39 cellular contexts compared by ENCODE assay signal in genomic region chr4:164039482-164039881, GRCh38.
"Had no signal": no experiment of that assay in that cellular context is flagged by ENCODE, and none has a peak within 500 bp of the region (broad histone marks: within the 10 kb centered on the region; RNA-seq: fewer than 3 reads in every experiment).

No MANE protein-coding gene starts in this region.

- H3K4me1 ChIP-seq: adrenal gland, ascending aorta, body of pancreas, breast epithelium had no signal

- H3K27ac Mint-ChIP-seq: activated naive CD4-positive, alpha-beta T cell treated with anti-CD3 and anti-CD28 coated beads for 36 hours; activated naive CD4-positive, alpha-beta T cell treated with anti-CD3 and anti-CD28 coated beads, Interleukin-2, amount 10 ng/mL, durations not matched to agents 7 days and 5 days; activated naive CD4-positive, alpha-beta T cell treated with anti-CD3 and anti-CD28 coated beads, Interleukin-2, amount 50 U/mL, for 24 hours; activated naive CD4-positive, alpha-beta T cell treated with anti-CD3 and anti-CD28 coated beads, Interleukin-2, amount 50 U/mL, for 72 hours; activated naive CD8-positive, alpha-beta T cell; activated naive CD8-positive, alpha-beta T cell treated with anti-CD3 and anti-CD28 coated beads for 36 hours; activated naive CD8-positive, alpha-beta T cell treated with anti-CD3 and anti-CD28 coated beads, Interleukin-2, amount 10 ng/mL, durations not matched to agents 7 days and 5 days; activated naive CD8-positive, alpha-beta T cell treated with anti-CD3 and anti-CD28 coated beads, Interleukin-2, amount 50 U/mL, for 24 hours; activated T-cell treated with anti-CD3 and anti-CD28 coated beads, Interleukin-2, amount 50 U/mL, for 24 hours; activated T-cell treated with anti-CD3 and anti-CD28 coated beads, Interleukin-2, amount 50 U/mL, for 72 hours; activated T-helper 1 cell treated with anti-CD3 and anti-CD28 coated beads, Interleukin-12 subunit alpha, Interleukin-12 subunit beta, Interleukin-2, Interleukin-4 antibody, amounts not matched to agents 30 ng/mL and 10 ng/mL and 1 ng/mL, durations not matched to agents 14 hours and 24 hours and 36 hours; activated T-helper 17 cell treated with anti-CD3 and anti-CD28 coated beads, Interleukin-2, amount 50 U/mL, for 72 hours; activated T-helper 2 cell treated with anti-CD3 and anti-CD28 coated beads, Interferon-gamma antibody, Interleukin-2, Interleukin-4, amounts not matched to agents 10 μg/mL and 5 μg/mL and 100 μg/mL, durations not matched to agents 14 hours and 24 hours and 36 hours; brain had no signal

- H3K27ac ChIP-seq: adrenal gland, ascending aorta, body of pancreas, brain microvascular endothelial cell, breast epithelium, cardiac muscle cell had no signal

- H3K27me3 Mint-ChIP-seq: activated naive CD4-positive, alpha-beta T cell treated with anti-CD3 and anti-CD28 coated beads, Interleukin-2, amount 10 ng/mL, durations not matched to agents 7 days and 5 days; activated naive CD4-positive, alpha-beta T cell treated with anti-CD3 and anti-CD28 coated beads, Interleukin-2, amount 50 U/mL, for 24 hours; activated naive CD8-positive, alpha-beta T cell; activated naive CD8-positive, alpha-beta T cell treated with anti-CD3 and anti-CD28 coated beads for 36 hours; activated naive CD8-positive, alpha-beta T cell treated with anti-CD3 and anti-CD28 coated beads, Interleukin-2, amount 10 ng/mL, durations not matched to agents 7 days and 5 days; activated naive CD8-positive, alpha-beta T cell treated with anti-CD3 and anti-CD28 coated beads, Interleukin-2, amount 50 U/mL, for 24 hours; activated T-cell treated with anti-CD3 and anti-CD28 coated beads, Interleukin-2, amount 50 U/mL, for 24 hours; activated T-helper 17 cell treated with anti-CD3 and anti-CD28 coated beads, Interleukin-2, amount 50 U/mL, for 72 hours; brain; central memory CD8-positive, alpha-beta T cell had no signal

- DNase-seq: activated effector memory CD4-positive, alpha-beta T cell treated with anti-CD3 and anti-CD28 coated beads, Interleukin-2, amount 50 U/mL, for 16 hours; activated effector memory CD4-positive, alpha-beta T cell treated with Interleukin-2 at 50 U/mL for 16 hours; activated gamma-delta T cell; activated gamma-delta T cell treated with Interleukin-2 at 50 U/mL for 16 hours; activated naive CD4-positive, alpha-beta T cell; activated naive CD4-positive, alpha-beta T cell treated with anti-CD3 and anti-CD28 coated beads for 36 hours; activated naive CD4-positive, alpha-beta T cell treated with anti-CD3 and anti-CD28 coated beads, Interleukin-2, amount 10 ng/mL, durations not matched to agents 7 days and 5 days; activated naive CD4-positive, alpha-beta T cell treated with anti-CD3 and anti-CD28 coated beads, Interleukin-2, amount 50 U/mL, for 16 hours; activated naive CD4-positive, alpha-beta T cell treated with Interleukin-2 at 50 U/mL for 16 hours; activated naive CD8-positive, alpha-beta T cell treated with anti-CD3 and anti-CD28 coated beads for 36 hours; activated naive CD8-positive, alpha-beta T cell treated with anti-CD3 and anti-CD28 coated beads, Interleukin-2, amount 10 ng/mL, durations not matched to agents 7 days and 5 days; activated naive CD8-positive, alpha-beta T cell treated with anti-CD3 and anti-CD28 coated beads, Interleukin-2, amount 50 U/mL, for 24 hours; activated T-cell treated with anti-CD3 and anti-CD28 coated beads for 4 hours; activated T-cell treated with anti-CD3 and anti-CD28 coated beads, Interleukin-2, amount 50 U/mL, for 1 hour; activated T-cell treated with anti-CD3 and anti-CD28 coated beads, Interleukin-2, amount 50 U/mL, for 24 hours; activated T-cell treated with anti-CD3 and anti-CD28 coated beads, Interleukin-2, amount 50 U/mL, for 4 hours; activated T-cell treated with anti-CD3 and anti-CD28 coated beads, Interleukin-2, amount 50 U/mL, for 48 hours; activated T-cell treated with anti-CD3 and anti-CD28 coated beads, Interleukin-2, amount 50 U/mL, for 72 hours; adrenal gland; amniotic stem cell; amygdala; anterior cingulate cortex; aorta; body of pancreas; brain microvascular endothelial cell; caudate nucleus; central memory CD4-positive, alpha-beta T cell; cerebellar nuclear complex had no signal

- H3K36me3 Mint-ChIP-seq: activated naive CD4-positive, alpha-beta T cell treated with anti-CD3 and anti-CD28 coated beads, Interleukin-2, amount 10 ng/mL, durations not matched to agents 7 days and 5 days; activated naive CD4-positive, alpha-beta T cell treated with anti-CD3 and anti-CD28 coated beads, Interleukin-2, amount 50 U/mL, for 24 hours; activated naive CD8-positive, alpha-beta T cell; activated naive CD8-positive, alpha-beta T cell treated with anti-CD3 and anti-CD28 coated beads for 36 hours; activated naive CD8-positive, alpha-beta T cell treated with anti-CD3 and anti-CD28 coated beads, Interleukin-2, amount 10 ng/mL, durations not matched to agents 7 days and 5 days had no signal

- H3K9me3 ChIP-seq: adrenal gland, ascending aorta had no signal

- H3K4me3 ChIP-seq: adrenal gland, ascending aorta, body of pancreas, breast epithelium, cardiac muscle cell had no signal

- H3K9me3 Mint-ChIP-seq: activated naive CD4-positive, alpha-beta T cell treated with anti-CD3 and anti-CD28 coated beads, Interleukin-2, amount 50 U/mL, for 24 hours; activated T-cell treated with anti-CD3 and anti-CD28 coated beads, Interleukin-2, amount 50 U/mL, for 4 hours had no signal

- H3K36me3 ChIP-seq: adrenal gland, ascending aorta, brain microvascular endothelial cell, breast epithelium, cardiac muscle cell had no signal

- H3K4me1 Mint-ChIP-seq: activated naive CD4-positive, alpha-beta T cell treated with anti-CD3 and anti-CD28 coated beads, Interleukin-2, amount 10 ng/mL, durations not matched to agents 7 days and 5 days; activated naive CD4-positive, alpha-beta T cell treated with anti-CD3 and anti-CD28 coated beads, Interleukin-2, amount 50 U/mL, for 24 hours; activated naive CD8-positive, alpha-beta T cell treated with anti-CD3 and anti-CD28 coated beads for 36 hours; activated naive CD8-positive, alpha-beta T cell treated with anti-CD3 and anti-CD28 coated beads, Interleukin-2, amount 10 ng/mL, durations not matched to agents 7 days and 5 days; activated naive CD8-positive, alpha-beta T cell treated with anti-CD3 and anti-CD28 coated beads, Interleukin-2, amount 50 U/mL, for 24 hours; activated T-helper 17 cell treated with anti-CD3 and anti-CD28 coated beads, Interleukin-2, amount 50 U/mL, for 72 hours; brain; central memory CD8-positive, alpha-beta T cell had no signal

- H3K4me3 Mint-ChIP-seq: activated naive CD4-positive, alpha-beta T cell treated with anti-CD3 and anti-CD28 coated beads for 36 hours; activated naive CD4-positive, alpha-beta T cell treated with anti-CD3 and anti-CD28 coated beads, Interleukin-2, amount 10 ng/mL, durations not matched to agents 7 days and 5 days; activated naive CD4-positive, alpha-beta T cell treated with anti-CD3 and anti-CD28 coated beads, Interleukin-2, amount 50 U/mL, for 24 hours; activated naive CD8-positive, alpha-beta T cell; activated naive CD8-positive, alpha-beta T cell treated with anti-CD3 and anti-CD28 coated beads for 36 hours; activated naive CD8-positive, alpha-beta T cell treated with anti-CD3 and anti-CD28 coated beads, Interleukin-2, amount 10 ng/mL, durations not matched to agents 7 days and 5 days; activated naive CD8-positive, alpha-beta T cell treated with anti-CD3 and anti-CD28 coated beads, Interleukin-2, amount 50 U/mL, for 24 hours; activated T-cell treated with anti-CD3 and anti-CD28 coated beads, Interleukin-2, amount 50 U/mL, for 24 hours; activated T-cell treated with anti-CD3 and anti-CD28 coated beads, Interleukin-2, amount 50 U/mL, for 4 hours; activated T-cell treated with anti-CD3 and anti-CD28 coated beads, Interleukin-2, amount 50 U/mL, for 72 hours; activated T-helper 1 cell treated with anti-CD3 and anti-CD28 coated beads, Interleukin-12 subunit alpha, Interleukin-12 subunit beta, Interleukin-2, Interleukin-4 antibody, amounts not matched to agents 30 ng/mL and 10 ng/mL and 1 ng/mL, durations not matched to agents 14 hours and 24 hours and 36 hours; activated T-helper 17 cell treated with anti-CD3 and anti-CD28 coated beads, Interleukin-2, amount 50 U/mL, for 72 hours; brain; central memory CD8-positive, alpha-beta T cell had no signal

- H3K27me3 ChIP-seq: adrenal gland, ascending aorta, body of pancreas, brain microvascular endothelial cell, breast epithelium, cardiac muscle cell had no signal
